In the genomic region with DNA sequence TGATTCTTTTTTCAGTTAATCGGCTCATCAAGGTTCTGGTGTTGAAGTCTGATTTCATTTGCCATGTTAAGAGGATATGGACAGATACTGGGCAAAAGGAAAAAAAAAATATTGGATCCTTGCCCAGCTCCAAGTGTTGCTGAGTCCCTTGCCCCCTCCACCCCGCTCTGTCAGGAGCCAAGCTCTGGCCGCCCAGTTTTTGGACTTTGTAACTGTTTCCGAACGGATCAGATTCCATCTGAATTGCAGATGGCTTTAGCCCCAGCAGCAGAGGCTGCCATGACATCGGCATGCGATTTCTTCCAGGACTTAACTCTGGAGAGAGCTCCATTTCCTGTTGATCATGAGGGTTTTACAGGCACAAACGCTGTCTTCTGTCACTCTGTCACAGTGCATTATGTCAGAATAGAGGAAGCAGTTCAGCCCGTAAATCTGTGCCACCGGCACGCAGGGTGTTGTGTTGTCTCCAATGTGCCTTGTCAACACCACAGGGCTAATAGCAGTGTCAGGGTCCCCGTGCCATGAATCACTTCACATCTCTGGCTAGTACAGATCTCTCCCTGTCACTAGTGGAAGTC, we compare ENCODE assay signal across 20 cellular contexts.
DNase-seq lines count a peak whose midpoint lies in the region; ATAC-seq and TF ChIP-seq lines count a peak whose summit lies in the region.
"Had no signal": no experiment of that assay in that cellular context is flagged by ENCODE, and none has a peak within 500 bp of the region (broad histone marks: within the 10 kb centered on the region; RNA-seq: fewer than 3 reads in every experiment).

No MANE protein-coding gene starts in this region.

- H3K27ac ChIP-seq in coronary artery (no peak overlapping the region), gastrocnemius medialis (no peak overlapping the region)
- H3K27ac ChIP-seq: brain microvascular endothelial cell, KMS-11, parathyroid adenoma, transverse colon, VCaP had no signal

- peak; percentile 39 for DNase-seq in HuH-7 (ENCODE audit: low spot score)
- DNase-seq in coronary artery (ENCODE audit: low spot score), result no peak
- DNase-seq in medulla oblongata (ENCODE audit: extremely low spot score), result peak; percentile 27
- no peak for DNase-seq in gastrocnemius medialis
- DNase-seq in activated T-helper 2 cell treated with anti-CD3 and anti-CD28 coated beads, Interferon-gamma antibody, Interleukin-2, Interleukin-4, amounts not matched to agents 10 μg/mL and 5 μg/mL and 100 μg/mL, durations not matched to agents 14 hours and 24 hours and 36 hours (ENCODE audit: low spot score), result no peak
- DNase-seq in NK-92 (lab: John Stamatoyannopoulos, UW; ENCODE audit: unreplicated experiment), result no peak
- DNase-seq: activated CD8-positive, alpha-beta T cell treated with anti-CD3 and anti-CD28 coated beads for 36 hours; activated naive CD8-positive, alpha-beta T cell treated with anti-CD3 and anti-CD28 coated beads, Interleukin-2, amount 10 ng/mL, durations not matched to agents 7 days and 5 days; BE2C; brain microvascular endothelial cell; NCI-H1105 treated with DMSO at 0.1 percent for 48 hours; NCI-H2171; NCI-H82; stimulated activated naive B cell treated with anti-CD40 and anti-IgM and Interleukin-4, amounts not matched to agents 10 μg/mL and 1 μg/mL and 100 μg/mL, for 72 hours had no signal

- H3K27ac Mint-ChIP-seq in activated T-helper 2 cell treated with anti-CD3 and anti-CD28 coated beads, Interferon-gamma antibody, Interleukin-2, Interleukin-4, amounts not matched to agents 10 μg/mL and 5 μg/mL and 100 μg/mL, durations not matched to agents 14 hours and 24 hours and 36 hours, result no peak overlapping the region
- no peak overlapping the region for H3K27ac Mint-ChIP-seq in activated T-helper 17 cell treated with anti-CD3 and anti-CD28 coated beads, Interleukin-2, amount 50 U/mL, for 72 hours
- H3K27ac Mint-ChIP-seq: activated CD8-positive, alpha-beta T cell treated with anti-CD3 and anti-CD28 coated beads for 36 hours; activated naive CD8-positive, alpha-beta T cell treated with anti-CD3 and anti-CD28 coated beads, Interleukin-2, amount 10 ng/mL, durations not matched to agents 7 days and 5 days; stimulated activated naive B cell treated with anti-CD40 and anti-IgM and Interleukin-4, amounts not matched to agents 10 μg/mL and 1 μg/mL and 100 μg/mL, for 72 hours had no signal

- no peak overlapping the region for H3K4me3 Mint-ChIP-seq in activated T-helper 2 cell treated with anti-CD3 and anti-CD28 coated beads, Interferon-gamma antibody, Interleukin-2, Interleukin-4, amounts not matched to agents 10 μg/mL and 5 μg/mL and 100 μg/mL, durations not matched to agents 14 hours and 24 hours and 36 hours (ENCODE audit: low read depth)
- no peak overlapping the region for H3K4me3 Mint-ChIP-seq in activated T-helper 17 cell treated with anti-CD3 and anti-CD28 coated beads, Interleukin-2, amount 50 U/mL, for 72 hours
- H3K4me3 Mint-ChIP-seq: activated CD8-positive, alpha-beta T cell treated with anti-CD3 and anti-CD28 coated beads for 36 hours; activated naive CD8-positive, alpha-beta T cell treated with anti-CD3 and anti-CD28 coated beads, Interleukin-2, amount 10 ng/mL, durations not matched to agents 7 days and 5 days; stimulated activated naive B cell treated with anti-CD40 and anti-IgM and Interleukin-4, amounts not matched to agents 10 μg/mL and 1 μg/mL and 100 μg/mL, for 72 hours had no signal

- H3K4me1 ChIP-seq in gastrocnemius medialis, result peaks cover 0 to 7% of the 10 kb centered on the region in 2 donors
- H3K4me1 ChIP-seq: BE2C, parathyroid adenoma, transverse colon had no signal

- H3K27me3 ChIP-seq in gastrocnemius medialis, result no peaks in the 10 kb centered on the region
- H3K27me3 ChIP-seq: BE2C, brain microvascular endothelial cell, transverse colon had no signal

- H3K27me3 Mint-ChIP-seq in activated T-helper 2 cell treated with anti-CD3 and anti-CD28 coated beads, Interferon-gamma antibody, Interleukin-2, Interleukin-4, amounts not matched to agents 10 μg/mL and 5 μg/mL and 100 μg/mL, durations not matched to agents 14 hours and 24 hours and 36 hours (ENCODE audit: low read depth), result peaks cover 1% of the 10 kb centered on the region
- H3K27me3 Mint-ChIP-seq in activated T-helper 17 cell treated with anti-CD3 and anti-CD28 coated beads, Interleukin-2, amount 50 U/mL, for 72 hours, result no peaks in the 10 kb centered on the region
- H3K27me3 Mint-ChIP-seq: activated CD8-positive, alpha-beta T cell treated with anti-CD3 and anti-CD28 coated beads for 36 hours; activated naive CD8-positive, alpha-beta T cell treated with anti-CD3 and anti-CD28 coated beads, Interleukin-2, amount 10 ng/mL, durations not matched to agents 7 days and 5 days had no signal

- intact Hi-C loops in gastrocnemius medialis (cut with DNase I; ENCODE audit: low total_unique reads), result no loop called here
- intact Hi-C loops in activated T-helper 2 cell treated with anti-CD3 and anti-CD28 coated beads, Interferon-gamma antibody, Interleukin-2, Interleukin-4, amounts not matched to agents 10 μg/mL and 5 μg/mL and 100 μg/mL, durations not matched to agents 14 hours and 24 hours and 36 hours (cut with micrococcal nuclease), result no loop called here

- H3K4me3 ChIP-seq in coronary artery (peak overlapping the region; percentile 28), gastrocnemius medialis (peak overlapping the region; percentile 6 to 25 (median 17))
- H3K4me3 ChIP-seq: transverse colon had no signal

- TF ChIP-seq CTCF in coronary artery (IDR thresholded peaks at IDR 0.05) (no peak), gastrocnemius medialis (IDR thresholded peaks at IDR 0.05 in 4 of 5, conservative IDR thresholded peaks at IDR 0.05 in 1 of 5) (no peak)

- no peaks in the 10 kb centered on the region for H3K36me3 Mint-ChIP-seq in activated T-helper 2 cell treated with anti-CD3 and anti-CD28 coated beads, Interferon-gamma antibody, Interleukin-2, Interleukin-4, amounts not matched to agents 10 μg/mL and 5 μg/mL and 100 μg/mL, durations not matched to agents 14 hours and 24 hours and 36 hours (ENCODE audit: low read depth)
- H3K36me3 Mint-ChIP-seq in activated T-helper 17 cell treated with anti-CD3 and anti-CD28 coated beads, Interleukin-2, amount 50 U/mL, for 72 hours (ENCODE audit: low read depth), result no peaks in the 10 kb centered on the region
- H3K36me3 Mint-ChIP-seq: activated naive CD8-positive, alpha-beta T cell treated with anti-CD3 and anti-CD28 coated beads, Interleukin-2, amount 10 ng/mL, durations not matched to agents 7 days and 5 days had no signal

- no peaks in the 10 kb centered on the region for H3K9me3 ChIP-seq in gastrocnemius medialis
- H3K9me3 ChIP-seq: BE2C, transverse colon had no signal

- H3K36me3 ChIP-seq in gastrocnemius medialis, result no peaks in the 10 kb centered on the region
- H3K36me3 ChIP-seq: BE2C, brain microvascular endothelial cell, transverse colon had no signal

- no peaks in the 10 kb centered on the region for H3K9me3 Mint-ChIP-seq in activated T-helper 2 cell treated with anti-CD3 and anti-CD28 coated beads, Interferon-gamma antibody, Interleukin-2, Interleukin-4, amounts not matched to agents 10 μg/mL and 5 μg/mL and 100 μg/mL, durations not matched to agents 14 hours and 24 hours and 36 hours
- peaks cover 4% of the 10 kb centered on the region for H3K9me3 Mint-ChIP-seq in activated T-helper 17 cell treated with anti-CD3 and anti-CD28 coated beads, Interleukin-2, amount 50 U/mL, for 72 hours
- H3K9me3 Mint-ChIP-seq: activated CD8-positive, alpha-beta T cell treated with anti-CD3 and anti-CD28 coated beads for 36 hours; activated naive CD8-positive, alpha-beta T cell treated with anti-CD3 and anti-CD28 coated beads, Interleukin-2, amount 10 ng/mL, durations not matched to agents 7 days and 5 days had no signal

- ATAC-seq in gastrocnemius medialis, result peak in 1 of 2 donors; percentile 33
- ATAC-seq in HG02870 (IDR thresholded peaks at IDR 0.05; ENCODE audit: unreplicated experiment), result no peak
- ATAC-seq in activated T-helper 17 cell treated with anti-CD3 and anti-CD28 coated beads, Interleukin-2, amount 50 U/mL, for 72 hours (replicated peaks), result no peak
- ATAC-seq: activated CD8-positive, alpha-beta T cell treated with anti-CD3 and anti-CD28 coated beads for 36 hours; stimulated activated naive B cell treated with anti-CD40 and anti-IgM and Interleukin-4, amounts not matched to agents 10 μg/mL and 1 μg/mL and 100 μg/mL, for 72 hours had no signal

- H3K4me1 Mint-ChIP-seq in activated T-helper 2 cell treated with anti-CD3 and anti-CD28 coated beads, Interferon-gamma antibody, Interleukin-2, Interleukin-4, amounts not matched to agents 10 μg/mL and 5 μg/mL and 100 μg/mL, durations not matched to agents 14 hours and 24 hours and 36 hours (ENCODE audit: low read depth), result no peaks in the 10 kb centered on the region
- H3K4me1 Mint-ChIP-seq in activated T-helper 17 cell treated with anti-CD3 and anti-CD28 coated beads, Interleukin-2, amount 50 U/mL, for 72 hours, result peaks cover 5% of the 10 kb centered on the region
- H3K4me1 Mint-ChIP-seq: activated naive CD8-positive, alpha-beta T cell treated with anti-CD3 and anti-CD28 coated beads, Interleukin-2, amount 10 ng/mL, durations not matched to agents 7 days and 5 days had no signal

- TF ChIP-seq POLR2A in gastrocnemius medialis (IDR thresholded peaks at IDR 0.05), result no peak

- in situ Hi-C loops in gastrocnemius medialis (cut with MboI; ENCODE audit: low sequenced_read_pairs in 4 of 4), result no loop called here

Comparison
In these comparisons a context has a peak if more than half of its experiments do, and no peak if none do; other contexts are left out.
1. DNase-seq: peak in HuH-7 (single experiment) and medulla oblongata (single experiment); none in coronary artery (single experiment), gastrocnemius medialis (0 of 2), activated T-helper 2 cell treated with anti-CD3 and anti-CD28 coated beads, Interferon-gamma antibody, Interleukin-2, Interleukin-4, amounts not matched to agents 10 μg/mL and 5 μg/mL and 100 μg/mL, durations not matched to agents 14 hours and 24 hours and 36 hours (single experiment) and NK-92 (single experiment).